1 cellular context compared by ENCODE assay signal in genomic region chr2:64327510-64328414, GRCh38.
A peak's percentile ranks its signal among the peaks of the same experiment; 100 is the strongest.
TF ChIP-seq lines count a peak whose summit lies in the region.

No MANE protein-coding gene starts in this region.

TF ChIP-seq in GM12878, 131 proteins besides CTCF, POLR2A, EP300 and RAD21 (continued from another document and continues in another):
- TF ChIP-seq TCF12 (IDR thresholded peaks at IDR 0.05; ENCODE audit: low read depth, low read length) (peak; percentile 35; the same call in 1 of the 2 replicates), SRF (IDR thresholded peaks at IDR 0.05; ENCODE audit: low read depth in 2 of 2, low read length in 2 of 2) (no peak), MLLT1 (IDR thresholded peaks at IDR 0.05) (0 out of 2 replicates have a peak, but pooled peaks have one; percentile 18), CHD1 (IDR thresholded peaks at IDR 0.05; ENCODE audit: low read depth, low read length) (no peak), CBFB (IDR thresholded peaks at IDR 0.05; ENCODE audit: low read depth) (no peak), ZBED1 (IDR thresholded peaks at IDR 0.05; ENCODE audit: borderline replicate concordance) (no peak), REST (IDR thresholded peaks at IDR 0.05; ENCODE audit: low read depth, low read length) (no peak), STAT1 (conservative IDR thresholded peaks at IDR 0.05) (no peak), USF1 (IDR thresholded peaks at IDR 0.05; ENCODE audit: borderline replicate concordance, extremely low read length, insufficient read depth, low read depth, low read length) (no peak), RFX5 (IDR thresholded peaks at IDR 0.05; ENCODE audit: low read depth, low read length) (no peak), POLR2AphosphoS5 (IDR thresholded peaks at IDR 0.05; ENCODE audit: low read length) (peak; percentile 16; the same call in 1 of the 2 replicates), ZSCAN29 (IDR thresholded peaks at IDR 0.05) (no peak), CEBPB (IDR thresholded peaks at IDR 0.05; ENCODE audit: borderline replicate concordance in 1 of 2, low read depth in 2 of 2, low read length in 2 of 2) (no peak), ELK1 (IDR thresholded peaks at IDR 0.05; ENCODE audit: low read depth, low read length) (no peak), SKIL (IDR thresholded peaks at IDR 0.05; ENCODE audit: low read depth, poor library complexity, severe bottlenecking) (no peak), SIN3A (IDR thresholded peaks at IDR 0.05; ENCODE audit: low read depth, low read length) (no peak), BACH1 (IDR thresholded peaks at IDR 0.05; ENCODE audit: borderline replicate concordance) (no peak), NRF1 (conservative IDR thresholded peaks at IDR 0.05; ENCODE audit: low read depth, low read length) (no peak), HCFC1 (IDR thresholded peaks at IDR 0.05; ENCODE audit: low read length) (no peak), MEF2B (IDR thresholded peaks at IDR 0.05; ENCODE audit: partially characterized antibody, poor library complexity, severe bottlenecking) (no peak), SP1 (IDR thresholded peaks at IDR 0.05; ENCODE audit: low read depth, low read length) (no peak), ZNF24 (IDR thresholded peaks at IDR 0.05) (no peak), MYB (IDR thresholded peaks at IDR 0.05; ENCODE audit: borderline replicate concordance, low read depth, low read length) (no peak), RBBP5 (conservative IDR thresholded peaks at IDR 0.05) (no peak), SREBF1 (IDR thresholded peaks at IDR 0.05; ENCODE audit: low read length) (no peak), YY1 (IDR thresholded peaks at IDR 0.05; ENCODE audit: low read depth, low read length) (peak; percentile 54; the same call in 1 of the 2 replicates), TAF1 (IDR thresholded peaks at IDR 0.05; ENCODE audit: borderline replicate concordance, low read depth, low read length) (0 out of 2 replicates have a peak, but pooled peaks have one; percentile 12), PAX8 (IDR thresholded peaks at IDR 0.05) (no peak), JUNB (IDR thresholded peaks at IDR 0.05) (no peak; the same call in 1 of the 2 replicates), EZH2 (IDR thresholded peaks at IDR 0.05; ENCODE audit: borderline replicate concordance, control insufficient read depth, low read depth, low read length) (no peak), IRF3 (IDR thresholded peaks at IDR 0.05) (no peak), SUPT20H (IDR thresholded peaks at IDR 0.05; ENCODE audit: borderline replicate concordance, control insufficient read depth, low read depth, low read length) (no peak), PML (IDR thresholded peaks at IDR 0.05; ENCODE audit: low read length) (no peak), ETV6 (conservative IDR thresholded peaks at IDR 0.05 in 1 of 2, IDR thresholded peaks at IDR 0.05 in 1 of 2; ENCODE audit: borderline replicate concordance in 1 of 2, low read depth in 1 of 2) (no peak), ZNF622 (IDR thresholded peaks at IDR 0.05) (no peak)
- TF ChIP-seq, protein P1, sequence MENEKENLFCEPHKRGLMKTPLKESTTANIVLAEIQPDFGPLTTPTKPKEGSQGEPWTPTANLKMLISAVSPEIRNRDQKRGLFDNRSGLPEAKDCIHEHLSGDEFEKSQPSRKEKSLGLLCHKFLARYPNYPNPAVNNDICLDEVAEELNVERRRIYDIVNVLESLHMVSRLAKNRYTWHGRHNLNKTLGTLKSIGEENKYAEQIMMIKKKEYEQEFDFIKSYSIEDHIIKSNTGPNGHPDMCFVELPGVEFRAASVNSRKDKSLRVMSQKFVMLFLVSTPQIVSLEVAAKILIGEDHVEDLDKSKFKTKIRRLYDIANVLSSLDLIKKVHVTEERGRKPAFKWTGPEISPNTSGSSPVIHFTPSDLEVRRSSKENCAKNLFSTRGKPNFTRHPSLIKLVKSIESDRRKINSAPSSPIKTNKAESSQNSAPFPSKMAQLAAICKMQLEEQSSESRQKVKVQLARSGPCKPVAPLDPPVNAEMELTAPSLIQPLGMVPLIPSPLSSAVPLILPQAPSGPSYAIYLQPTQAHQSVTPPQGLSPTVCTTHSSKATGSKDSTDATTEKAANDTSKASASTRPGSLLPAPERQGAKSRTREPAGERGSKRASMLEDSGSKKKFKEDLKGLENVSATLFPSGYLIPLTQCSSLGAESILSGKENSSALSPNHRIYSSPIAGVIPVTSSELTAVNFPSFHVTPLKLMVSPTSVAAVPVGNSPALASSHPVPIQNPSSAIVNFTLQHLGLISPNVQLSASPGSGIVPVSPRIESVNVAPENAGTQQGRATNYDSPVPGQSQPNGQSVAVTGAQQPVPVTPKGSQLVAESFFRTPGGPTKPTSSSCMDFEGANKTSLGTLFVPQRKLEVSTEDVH (IDR thresholded peaks at IDR 0.05; ENCODE audit: low read depth, partially characterized antibody), result no peak
- TF ChIP-seq, protein P2, sequence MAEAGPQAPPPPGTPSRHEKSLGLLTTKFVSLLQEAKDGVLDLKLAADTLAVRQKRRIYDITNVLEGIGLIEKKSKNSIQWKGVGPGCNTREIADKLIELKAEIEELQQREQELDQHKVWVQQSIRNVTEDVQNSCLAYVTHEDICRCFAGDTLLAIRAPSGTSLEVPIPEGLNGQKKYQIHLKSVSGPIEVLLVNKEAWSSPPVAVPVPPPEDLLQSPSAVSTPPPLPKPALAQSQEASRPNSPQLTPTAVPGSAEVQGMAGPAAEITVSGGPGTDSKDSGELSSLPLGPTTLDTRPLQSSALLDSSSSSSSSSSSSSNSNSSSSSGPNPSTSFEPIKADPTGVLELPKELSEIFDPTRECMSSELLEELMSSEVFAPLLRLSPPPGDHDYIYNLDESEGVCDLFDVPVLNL (IDR thresholded peaks at IDR 0.05; ENCODE audit: low read depth, low read length), result no peak
- TF ChIP-seq, protein P3, sequence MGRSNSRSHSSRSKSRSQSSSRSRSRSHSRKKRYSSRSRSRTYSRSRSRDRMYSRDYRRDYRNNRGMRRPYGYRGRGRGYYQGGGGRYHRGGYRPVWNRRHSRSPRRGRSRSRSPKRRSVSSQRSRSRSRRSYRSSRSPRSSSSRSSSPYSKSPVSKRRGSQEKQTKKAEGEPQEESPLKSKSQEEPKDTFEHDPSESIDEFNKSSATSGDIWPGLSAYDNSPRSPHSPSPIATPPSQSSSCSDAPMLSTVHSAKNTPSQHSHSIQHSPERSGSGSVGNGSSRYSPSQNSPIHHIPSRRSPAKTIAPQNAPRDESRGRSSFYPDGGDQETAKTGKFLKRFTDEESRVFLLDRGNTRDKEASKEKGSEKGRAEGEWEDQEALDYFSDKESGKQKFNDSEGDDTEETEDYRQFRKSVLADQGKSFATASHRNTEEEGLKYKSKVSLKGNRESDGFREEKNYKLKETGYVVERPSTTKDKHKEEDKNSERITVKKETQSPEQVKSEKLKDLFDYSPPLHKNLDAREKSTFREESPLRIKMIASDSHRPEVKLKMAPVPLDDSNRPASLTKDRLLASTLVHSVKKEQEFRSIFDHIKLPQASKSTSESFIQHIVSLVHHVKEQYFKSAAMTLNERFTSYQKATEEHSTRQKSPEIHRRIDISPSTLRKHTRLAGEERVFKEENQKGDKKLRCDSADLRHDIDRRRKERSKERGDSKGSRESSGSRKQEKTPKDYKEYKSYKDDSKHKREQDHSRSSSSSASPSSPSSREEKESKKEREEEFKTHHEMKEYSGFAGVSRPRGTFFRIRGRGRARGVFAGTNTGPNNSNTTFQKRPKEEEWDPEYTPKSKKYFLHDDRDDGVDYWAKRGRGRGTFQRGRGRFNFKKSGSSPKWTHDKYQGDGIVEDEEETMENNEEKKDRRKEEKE (IDR thresholded peaks at IDR 0.05), result no peak
- TF ChIP-seq, protein P4, sequence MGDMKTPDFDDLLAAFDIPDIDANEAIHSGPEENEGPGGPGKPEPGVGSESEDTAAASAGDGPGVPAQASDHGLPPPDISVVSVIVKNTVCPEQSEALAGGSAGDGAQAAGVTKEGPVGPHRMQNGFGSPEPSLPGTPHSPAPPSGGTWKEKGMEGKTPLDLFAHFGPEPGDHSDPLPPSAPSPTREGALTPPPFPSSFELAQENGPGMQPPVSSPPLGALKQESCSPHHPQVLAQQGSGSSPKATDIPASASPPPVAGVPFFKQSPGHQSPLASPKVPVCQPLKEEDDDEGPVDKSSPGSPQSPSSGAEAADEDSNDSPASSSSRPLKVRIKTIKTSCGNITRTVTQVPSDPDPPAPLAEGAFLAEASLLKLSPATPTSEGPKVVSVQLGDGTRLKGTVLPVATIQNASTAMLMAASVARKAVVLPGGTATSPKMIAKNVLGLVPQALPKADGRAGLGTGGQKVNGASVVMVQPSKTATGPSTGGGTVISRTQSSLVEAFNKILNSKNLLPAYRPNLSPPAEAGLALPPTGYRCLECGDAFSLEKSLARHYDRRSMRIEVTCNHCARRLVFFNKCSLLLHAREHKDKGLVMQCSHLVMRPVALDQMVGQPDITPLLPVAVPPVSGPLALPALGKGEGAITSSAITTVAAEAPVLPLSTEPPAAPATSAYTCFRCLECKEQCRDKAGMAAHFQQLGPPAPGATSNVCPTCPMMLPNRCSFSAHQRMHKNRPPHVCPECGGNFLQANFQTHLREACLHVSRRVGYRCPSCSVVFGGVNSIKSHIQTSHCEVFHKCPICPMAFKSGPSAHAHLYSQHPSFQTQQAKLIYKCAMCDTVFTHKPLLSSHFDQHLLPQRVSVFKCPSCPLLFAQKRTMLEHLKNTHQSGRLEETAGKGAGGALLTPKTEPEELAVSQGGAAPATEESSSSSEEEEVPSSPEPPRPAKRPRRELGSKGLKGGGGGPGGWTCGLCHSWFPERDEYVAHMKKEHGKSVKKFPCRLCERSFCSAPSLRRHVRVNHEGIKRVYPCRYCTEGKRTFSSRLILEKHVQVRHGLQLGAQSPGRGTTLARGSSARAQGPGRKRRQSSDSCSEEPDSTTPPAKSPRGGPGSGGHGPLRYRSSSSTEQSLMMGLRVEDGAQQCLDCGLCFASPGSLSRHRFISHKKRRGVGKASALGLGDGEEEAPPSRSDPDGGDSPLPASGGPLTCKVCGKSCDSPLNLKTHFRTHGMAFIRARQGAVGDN (IDR thresholded peaks at IDR 0.05), result no peak
